In genomic region chr6:99189823-99190721, GRCh38 we compare ENCODE assay signal across 11 cellular contexts.
DNase-seq lines count a peak whose midpoint lies in the region; ATAC-seq, FAIRE-seq and TF ChIP-seq lines count a peak whose summit lies in the region.
"Had no signal": no experiment of that assay in that cellular context is flagged by ENCODE, and none has a peak within 500 bp of the region (broad histone marks: within the 10 kb centered on the region; RNA-seq: fewer than 3 reads in every experiment).

No MANE protein-coding gene starts in this region.

- TF ChIP-seq POLR2A in H54 (IDR thresholded peaks at IDR 0.05; ENCODE audit: low read depth, low read length): no peak

- FAIRE-seq in H54 (lab: Jason Lieb, UNC): no peak

- ATAC-seq in GM21447 (IDR thresholded peaks at IDR 0.05; ENCODE audit: unreplicated experiment): peak; percentile 99
- ATAC-seq in HG03103 (IDR thresholded peaks at IDR 0.05; ENCODE audit: low read depth, unreplicated experiment): peak; percentile 96

- peak; percentile 49 for DNase-seq in activated CD8-positive, alpha-beta memory T cell treated with anti-CD3 and anti-CD28 coated beads, Interleukin-2, amount 50 U/mL, for 48 hours
- DNase-seq in activated CD8-positive, alpha-beta memory T cell treated with anti-CD3 and anti-CD28 coated beads for 24 hours: no peak
- DNase-seq in stimulated activated CD4-positive, alpha-beta T cell treated with anti-CD3 and anti-CD28 coated beads, TNF-alpha, amount 100 ng/mL, for 48 hours (ENCODE audit: low read depth in 3 of 3): peak; percentile 1 to 15 (median 1)
- DNase-seq in H54 (ENCODE audit: insufficient read length, low spot score): no peak
- no peak for DNase-seq in DMS153 (lab: John Stamatoyannopoulos, UW)
- no peak for DNase-seq in NCI-H524 (lab: John Stamatoyannopoulos, UW)
- DNase-seq: NK-92 treated with Interleukin-12 subunit alpha and Interleukin-12 subunit beta, amount 100 ng/mL, for 24 hours; posterior cingulate gyrus; T1000 had no signal

Comparison
In these comparisons a context has a peak if more than half of its experiments do, and no peak if none do; other contexts are left out.
1. DNase-seq: peak in activated CD8-positive, alpha-beta memory T cell treated with anti-CD3 and anti-CD28 coated beads, Interleukin-2, amount 50 U/mL, for 48 hours (single experiment) and stimulated activated CD4-positive, alpha-beta T cell treated with anti-CD3 and anti-CD28 coated beads, TNF-alpha, amount 100 ng/mL, for 48 hours (3 of 3); none in activated CD8-positive, alpha-beta memory T cell treated with anti-CD3 and anti-CD28 coated beads for 24 hours (single experiment), H54 (single experiment), DMS153 (single experiment) and NCI-H524 (0 of 2).